Comparison of ENCODE assay signal across 22 cellular contexts in the genomic region with DNA sequence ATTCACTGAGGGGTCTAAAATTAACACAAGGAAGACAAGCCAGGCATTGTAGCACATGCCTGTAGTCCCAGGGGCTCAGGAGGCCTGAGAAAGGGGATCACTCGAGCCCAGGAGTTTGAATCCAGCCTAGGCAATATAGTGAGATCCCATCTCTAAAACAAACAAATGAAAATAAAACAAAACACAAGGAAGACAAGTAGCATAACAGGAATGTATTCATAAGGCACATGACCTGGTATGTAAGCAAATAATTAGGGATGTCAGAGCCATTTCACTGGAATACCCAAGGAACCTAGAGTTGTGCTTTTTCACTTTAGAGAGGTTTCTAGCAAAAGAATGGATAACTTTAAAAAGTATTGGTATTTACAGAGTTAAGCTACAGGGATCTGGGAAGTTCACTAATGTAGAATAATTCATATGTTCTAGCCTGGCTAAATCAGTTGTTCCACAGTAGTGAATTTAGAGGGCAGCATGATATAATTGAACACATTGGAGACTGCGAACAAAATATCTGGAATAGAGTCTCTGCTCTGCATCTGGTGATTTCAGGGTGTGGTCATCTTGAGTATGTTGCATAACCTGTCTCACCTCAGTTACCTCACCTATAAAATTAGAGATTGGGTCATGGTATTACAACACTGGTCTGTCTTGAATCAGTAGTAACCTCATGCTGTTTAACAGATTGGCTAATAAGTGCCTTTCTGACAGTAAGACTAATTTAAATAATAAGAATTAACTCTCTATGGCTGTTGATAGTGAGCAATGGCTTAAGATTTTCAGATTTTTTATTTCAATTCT. TPM values are rescaled to one million over a fixed set of nuclear protein-coding genes. Genes with fewer than 3 reads are reported as not detected.
DNase-seq lines count a peak whose midpoint lies in the region; ATAC-seq, FAIRE-seq and TF ChIP-seq lines count a peak whose summit lies in the region.
"Had no signal": no experiment of that assay in that cellular context is flagged by ENCODE, and none has a peak within 500 bp of the region (broad histone marks: within the 10 kb centered on the region; RNA-seq: fewer than 3 reads in every experiment).

No MANE protein-coding gene starts in this region.

- H4K91ac ChIP-seq in H9 (ENCODE audit: insufficient read length, low read depth, low read length) = no peak overlapping the region

- TF ChIP-seq CTCF in HepG2 (CRISPR knock-in tag; IDR thresholded peaks at IDR 0.05) (no peak), upper lobe of right lung (IDR thresholded peaks at IDR 0.05) (no peak), H9 (conservative IDR thresholded peaks at IDR 0.05) (no peak)

- H2BK20ac ChIP-seq in H9 (ENCODE audit: low read depth, low read length, poor library complexity, severe bottlenecking) = no peak overlapping the region

- H3K4me3 ChIP-seq in HepG2 (replicated peaks in 1 of 3; ENCODE audit: insufficient read depth in 1 of 3, low read depth in 2 of 3, low read length in 3 of 3) (no peak overlapping the region), upper lobe of right lung (no peak overlapping the region)
- no peak overlapping the region for H3K4me3 ChIP-seq in CD4-positive, alpha-beta memory T cell (ENCODE audit: low read length in 2 of 2)
- H3K4me3 ChIP-seq: A549; BLaER1 treated with 17β-estradiol and CSF1 and Interleukin-3, amounts not matched to agents 10 nM and 100 nM; dorsolateral prefrontal cortex; SJCRH30 had no signal

- no peaks in the 10 kb centered on the region for H3K79me2 ChIP-seq in HepG2 (ENCODE audit: insufficient read depth, low read length)
- no peaks in the 10 kb centered on the region for H3K79me2 ChIP-seq in H9 (ENCODE audit: insufficient read depth, low read length)

- no peak for ATAC-seq in HepG2
- ATAC-seq in upper lobe of right lung = peak; percentile 85
- ATAC-seq: A549; activated naive CD8-positive, alpha-beta T cell treated with anti-CD3 and anti-CD28 coated beads, Interleukin-2, amount 50 U/mL, for 24 hours; stimulated activated memory B cell treated with anti-CD40 and anti-IgM and Interleukin-4, amounts not matched to agents 10 μg/mL and 1 μg/mL and 100 μg/mL, for 72 hours; T-helper 17 cell; WTC11 had no signal

- H3K27ac ChIP-seq in HepG2 (ENCODE audit: extremely low read length, insufficient read depth, low read length) = no peak overlapping the region
- peak overlapping the region; percentile 26 for H3K27ac ChIP-seq in upper lobe of right lung
- H3K27ac ChIP-seq in CD4-positive, alpha-beta memory T cell (ENCODE audit: low read depth, low read length) = no peak overlapping the region
- H3K27ac ChIP-seq in H9 (ENCODE audit: insufficient read length, low read depth, low read length) = no peak overlapping the region
- H3K27ac ChIP-seq: A549; BLaER1 treated with 17β-estradiol and CSF1 and Interleukin-3, amounts not matched to agents 10 nM and 100 nM; dorsolateral prefrontal cortex; SJCRH30 had no signal

- no peak overlapping the region for H4K5ac ChIP-seq in H9 (ENCODE audit: insufficient read length, low read depth, low read length)

- no peak overlapping the region for H3K23ac ChIP-seq in H9 (ENCODE audit: insufficient read length, low read depth, low read length)

- H3K79me1 ChIP-seq in H9 (ENCODE audit: insufficient read depth, low read depth, low read length, poor library complexity, severe bottlenecking) = no peaks in the 10 kb centered on the region

- no peak overlapping the region for H2BK5ac ChIP-seq in H9 (ENCODE audit: insufficient read length, low read length)

- H3K18ac ChIP-seq in H9 (ENCODE audit: insufficient read length, low read depth, low read length) = no peak overlapping the region

- H3K4me3 Mint-ChIP-seq in activated CD4-positive, alpha-beta T cell treated with anti-CD3 and anti-CD28 coated beads, Interleukin-2, amount 10 ng/mL, durations not matched to agents 24 days and 14 days = no peak overlapping the region
- H3K4me3 Mint-ChIP-seq in CD4-positive, alpha-beta memory T cell = no peak overlapping the region
- no peak overlapping the region for H3K4me3 Mint-ChIP-seq in H9
- H3K4me3 Mint-ChIP-seq: activated naive CD8-positive, alpha-beta T cell treated with anti-CD3 and anti-CD28 coated beads, Interleukin-2, amount 50 U/mL, for 24 hours; immature natural killer cell; nephron progenitor cell; stimulated activated memory B cell treated with anti-CD40 and anti-IgM and Interleukin-4, amounts not matched to agents 10 μg/mL and 1 μg/mL and 100 μg/mL, for 72 hours; T-helper 17 cell; WTC11 had no signal

- no peak overlapping the region for H3K4ac ChIP-seq in H9 (ENCODE audit: low read depth, low read length)

- H3K27me3 ChIP-seq in HepG2 (ENCODE audit: control insufficient read depth in 1 of 2, insufficient read depth in 2 of 2, low read length in 2 of 2) = no peaks in the 10 kb centered on the region
- no peaks in the 10 kb centered on the region for H3K27me3 ChIP-seq in upper lobe of right lung
- H3K27me3 ChIP-seq in CD4-positive, alpha-beta memory T cell (ENCODE audit: insufficient read depth, low read length) = no peaks in the 10 kb centered on the region
- H3K27me3 ChIP-seq in H9 (ENCODE audit: insufficient read depth, low read length) = no peaks in the 10 kb centered on the region
- H3K27me3 ChIP-seq: BLaER1 treated with 17β-estradiol and CSF1 and Interleukin-3, amounts not matched to agents 10 nM and 100 nM; dorsolateral prefrontal cortex; SJCRH30 had no signal

- H3K27ac Mint-ChIP-seq in activated CD4-positive, alpha-beta T cell treated with anti-CD3 and anti-CD28 coated beads, Interleukin-2, amount 10 ng/mL, durations not matched to agents 24 days and 14 days = no peak overlapping the region
- H3K27ac Mint-ChIP-seq in CD4-positive, alpha-beta memory T cell = no peak overlapping the region
- H3K27ac Mint-ChIP-seq in H9 = no peak overlapping the region
- H3K27ac Mint-ChIP-seq: activated naive CD8-positive, alpha-beta T cell treated with anti-CD3 and anti-CD28 coated beads, Interleukin-2, amount 50 U/mL, for 24 hours; immature natural killer cell; nephron progenitor cell; stimulated activated memory B cell treated with anti-CD40 and anti-IgM and Interleukin-4, amounts not matched to agents 10 μg/mL and 1 μg/mL and 100 μg/mL, for 72 hours; T-helper 17 cell; WTC11 had no signal

- no peak overlapping the region for H2BK15ac ChIP-seq in H9 (ENCODE audit: low read depth, low read length)

- no peaks in the 10 kb centered on the region for H3K9me3 ChIP-seq in HepG2 (ENCODE audit: low read length)
- H3K9me3 ChIP-seq in upper lobe of right lung = no peaks in the 10 kb centered on the region
- no peaks in the 10 kb centered on the region for H3K9me3 ChIP-seq in CD4-positive, alpha-beta memory T cell (ENCODE audit: control insufficient read depth in 1 of 2, low read length in 2 of 2)
- H3K9me3 ChIP-seq in H9 (ENCODE audit: control insufficient read depth, low read depth, low read length) = no peaks in the 10 kb centered on the region
- H3K9me3 ChIP-seq: A549; BLaER1 treated with 17β-estradiol and CSF1 and Interleukin-3, amounts not matched to agents 10 nM and 100 nM; SJCRH30 had no signal

- no peaks in the 10 kb centered on the region for H4K20me1 ChIP-seq in HepG2 (ENCODE audit: insufficient read depth, low read length)
- H4K20me1 ChIP-seq in H9 (ENCODE audit: control insufficient read depth, insufficient read depth, insufficient read length) = no peaks in the 10 kb centered on the region
- H4K20me1 ChIP-seq: BLaER1 treated with 17β-estradiol and CSF1 and Interleukin-3, amounts not matched to agents 10 nM and 100 nM had no signal

- H2BK12ac ChIP-seq in H9 (ENCODE audit: insufficient read length, low read depth, low read length) = no peak overlapping the region

- H3K36me3 Mint-ChIP-seq in activated CD4-positive, alpha-beta T cell treated with anti-CD3 and anti-CD28 coated beads, Interleukin-2, amount 10 ng/mL, durations not matched to agents 24 days and 14 days (ENCODE audit: low read depth) = no peaks in the 10 kb centered on the region
- H3K36me3 Mint-ChIP-seq in CD4-positive, alpha-beta memory T cell = no peaks in the 10 kb centered on the region
- no peaks in the 10 kb centered on the region for H3K36me3 Mint-ChIP-seq in H9 (ENCODE audit: insufficient read depth in 1 of 3, low read depth in 3 of 3)
- H3K36me3 Mint-ChIP-seq: immature natural killer cell; stimulated activated memory B cell treated with anti-CD40 and anti-IgM and Interleukin-4, amounts not matched to agents 10 μg/mL and 1 μg/mL and 100 μg/mL, for 72 hours had no signal

- H3K4me2 ChIP-seq in HepG2 (ENCODE audit: low read depth, low read length) = no peak overlapping the region
- no peak overlapping the region for H3K4me2 ChIP-seq in H9 (ENCODE audit: insufficient read depth, insufficient read length, low read length)
- H3K4me2 ChIP-seq: A549; BLaER1 treated with 17β-estradiol and CSF1 and Interleukin-3, amounts not matched to agents 10 nM and 100 nM had no signal

- POLR2A ChIA-PET in HepG2 (lab: Yijun Ruan, JAX) = no interaction called here
- POLR2A ChIA-PET in CD4-positive, alpha-beta memory T cell (lab: Charles Lee; ENCODE audit: partially characterized antibody) = no interaction called here

- H2AFZ ChIP-seq in HepG2 (ENCODE audit: low read length) = no peak overlapping the region
- no peak overlapping the region for H2AFZ ChIP-seq in H9 (ENCODE audit: low read length)

- H3K9me3 Mint-ChIP-seq in activated CD4-positive, alpha-beta T cell treated with anti-CD3 and anti-CD28 coated beads, Interleukin-2, amount 10 ng/mL, durations not matched to agents 24 days and 14 days = no peaks in the 10 kb centered on the region
- no peaks in the 10 kb centered on the region for H3K9me3 Mint-ChIP-seq in CD4-positive, alpha-beta memory T cell
- H3K9me3 Mint-ChIP-seq in H9 = peaks cover 0 to 3% of the 10 kb centered on the region in 2 experiments; a peak in 2 of 5 replicates
- H3K9me3 Mint-ChIP-seq: activated naive CD8-positive, alpha-beta T cell treated with anti-CD3 and anti-CD28 coated beads, Interleukin-2, amount 50 U/mL, for 24 hours; immature natural killer cell; stimulated activated memory B cell treated with anti-CD40 and anti-IgM and Interleukin-4, amounts not matched to agents 10 μg/mL and 1 μg/mL and 100 μg/mL, for 72 hours had no signal

- DNase-seq in activated CD4-positive, alpha-beta T cell treated with anti-CD3 and anti-CD28 coated beads, Interleukin-2, amount 10 ng/mL, durations not matched to agents 24 days and 14 days = peak; percentile 27
- no peak for DNase-seq in activated CD4-positive, alpha-beta T cell treated with anti-CD3 and anti-CD28 coated beads for 48 hours
- DNase-seq in HepG2 (ENCODE audit: low spot score) (no peak), upper lobe of right lung (no peak), nucleus accumbens (lab: John Stamatoyannopoulos, UW) (no peak), H9 (no peak)
- DNase-seq in CD4-positive, alpha-beta memory T cell = no peak
- DNase-seq: activated CD8-positive, alpha-beta memory T cell treated with anti-CD3 and anti-CD28 coated beads for 24 hours; activated naive CD8-positive, alpha-beta T cell treated with anti-CD3 and anti-CD28 coated beads, Interleukin-2, amount 50 U/mL, for 24 hours; dorsolateral prefrontal cortex; immature natural killer cell; NCI-H1694 treated with DMSO at 0.1 percent for 48 hours; NCI-H510A treated with DMSO at 0.1 percent for 48 hours; nephron progenitor cell; SJCRH30; stimulated activated CD4-positive, alpha-beta T cell treated with anti-CD3 and anti-CD28 coated beads, Interleukin-12 subunit alpha, Interleukin-12 subunit beta, amount 100 ng/mL, for 4 hours; T-helper 17 cell had no signal

- no peaks in the 10 kb centered on the region for H3K4me1 Mint-ChIP-seq in activated CD4-positive, alpha-beta T cell treated with anti-CD3 and anti-CD28 coated beads, Interleukin-2, amount 10 ng/mL, durations not matched to agents 24 days and 14 days
- peaks cover 0 to 3% (median 0%) of the 10 kb centered on the region in 4 donors for H3K4me1 Mint-ChIP-seq in CD4-positive, alpha-beta memory T cell
- H3K4me1 Mint-ChIP-seq in H9 = no peaks in the 10 kb centered on the region
- H3K4me1 Mint-ChIP-seq: activated naive CD8-positive, alpha-beta T cell treated with anti-CD3 and anti-CD28 coated beads, Interleukin-2, amount 50 U/mL, for 24 hours; immature natural killer cell; nephron progenitor cell; stimulated activated memory B cell treated with anti-CD40 and anti-IgM and Interleukin-4, amounts not matched to agents 10 μg/mL and 1 μg/mL and 100 μg/mL, for 72 hours; T-helper 17 cell; WTC11 had no signal

- H3K36me3 ChIP-seq in HepG2 (replicated peaks in 1 of 2; ENCODE audit: control insufficient read depth in 1 of 2, insufficient read depth in 2 of 2, low read length in 2 of 2) (no peaks in the 10 kb centered on the region), upper lobe of right lung (no peaks in the 10 kb centered on the region)
- no peaks in the 10 kb centered on the region for H3K36me3 ChIP-seq in CD4-positive, alpha-beta memory T cell (ENCODE audit: insufficient read depth, low read length)
- H3K36me3 ChIP-seq: BLaER1 treated with 17β-estradiol and CSF1 and Interleukin-3, amounts not matched to agents 10 nM and 100 nM; SJCRH30 had no signal

- H2AK5ac ChIP-seq in H9 (ENCODE audit: insufficient read length, low read length) = no peak overlapping the region

- no peak overlapping the region for H2BK120ac ChIP-seq in H9 (ENCODE audit: low read depth, low read length, poor library complexity, severe bottlenecking)

- no peak overlapping the region for H3K14ac ChIP-seq in H9 (ENCODE audit: insufficient read depth, low read length)

- H3T11ph ChIP-seq in H9 (ENCODE audit: low read length) = no peak overlapping the region

- no peak overlapping the region for H3K56ac ChIP-seq in H9 (ENCODE audit: insufficient read length, low read depth, low read length)

- in situ Hi-C loops in HepG2 (cut with HindIII; ENCODE audit: extremely low pct_ligation_motif_present, low pct_unique_long_range_greater_than_20kb) = no loop called here

- TF ChIP-seq EP300 in HepG2 (IDR thresholded peaks at IDR 0.05; ENCODE audit: low read depth in 2 of 2, low read length in 2 of 2) (no peak), HepG2 (CRISPR knock-in tag; IDR thresholded peaks at IDR 0.05; ENCODE audit: borderline replicate concordance) (no peak)

- no peak for TF ChIP-seq POLR2A in HepG2 (IDR thresholded peaks at IDR 0.05; ENCODE audit: insufficient read depth in 1 of 2, low read depth in 2 of 2, low read length in 2 of 2)

- H3K23me2 ChIP-seq in H9 (ENCODE audit: insufficient read length, low read depth, low read length, poor library complexity, severe bottlenecking) = no peaks in the 10 kb centered on the region

- CTCF ChIA-PET in HepG2 (lab: Yijun Ruan, JAX; ENCODE audit: low intra/inter-chr PET ratio, low total read pairs) = no interaction called here
- CTCF ChIA-PET in CD4-positive, alpha-beta memory T cell (lab: Charles Lee; ENCODE audit: partially characterized antibody) = interaction anchor here (1.5 kb wide), 1 partner anchor 112 kb away, joined by 3 read pairs; no protein-coding TSS in a partner anchor

- 45% methylated on average over 2 of the region's 2 CpGs for WGBS in HepG2 (ENCODE audit: low lambda C conversion rate)
- WGBS in H9 (ENCODE audit: extremely low coverage, insufficient read length, low lambda C conversion rate) = no CpG with 5 or more reads among the region's 2 CpGs

- no TSS peak for BruUV-seq in HepG2 (replicated peaks; lab: Mats Ljungman, UMichigan)

- H3K27me3 Mint-ChIP-seq in activated CD4-positive, alpha-beta T cell treated with anti-CD3 and anti-CD28 coated beads, Interleukin-2, amount 10 ng/mL, durations not matched to agents 24 days and 14 days = peaks cover 2% of the 10 kb centered on the region
- H3K27me3 Mint-ChIP-seq in CD4-positive, alpha-beta memory T cell = peaks cover 0 to 1% of the 10 kb centered on the region in 2 donors
- H3K27me3 Mint-ChIP-seq in H9 (ENCODE audit: low read depth) = no peaks in the 10 kb centered on the region
- H3K27me3 Mint-ChIP-seq: activated naive CD8-positive, alpha-beta T cell treated with anti-CD3 and anti-CD28 coated beads, Interleukin-2, amount 50 U/mL, for 24 hours; stimulated activated memory B cell treated with anti-CD40 and anti-IgM and Interleukin-4, amounts not matched to agents 10 μg/mL and 1 μg/mL and 100 μg/mL, for 72 hours had no signal

- no peak for TF ChIP-seq RAD21 in HepG2 (CRISPR knock-in tag; IDR thresholded peaks at IDR 0.05)

- no peaks in the 10 kb centered on the region for H3K4me1 ChIP-seq in HepG2 (ENCODE audit: insufficient read depth, low read length)
- no peaks in the 10 kb centered on the region for H3K4me1 ChIP-seq in upper lobe of right lung
- no peaks in the 10 kb centered on the region for H3K4me1 ChIP-seq in CD4-positive, alpha-beta memory T cell (ENCODE audit: insufficient read depth, low read length)
- no peaks in the 10 kb centered on the region for H3K4me1 ChIP-seq in H9 (ENCODE audit: insufficient read depth, low read length)
- H3K4me1 ChIP-seq: A549; BLaER1 treated with 17β-estradiol and CSF1 and Interleukin-3, amounts not matched to agents 10 nM and 100 nM; SJCRH30 had no signal

- intact Hi-C loops in activated CD4-positive, alpha-beta T cell treated with anti-CD3 and anti-CD28 coated beads, Interleukin-2, amount 10 ng/mL, durations not matched to agents 24 days and 14 days (cut with micrococcal nuclease) = no loop called here
- intact Hi-C loops in HepG2 (cut with micrococcal nuclease; ENCODE audit: unreplicated experiment) (no loop called here), upper lobe of right lung (cut with DNase I) (no loop called here)
- intact Hi-C loops in CD4-positive, alpha-beta memory T cell (cut with micrococcal nuclease) = loop anchor here (10.0 kb wide), 1 partner anchor 1967 kb away; no protein-coding TSS in a partner anchor

- H3K9ac ChIP-seq in HepG2 (ENCODE audit: insufficient read depth, low read depth, low read length) (no peak overlapping the region), H9 (ENCODE audit: extremely low read depth, insufficient read length, low read length) (no peak overlapping the region)
- H3K9ac ChIP-seq: BLaER1 treated with 17β-estradiol and CSF1 and Interleukin-3, amounts not matched to agents 10 nM and 100 nM had no signal

- FAIRE-seq in colon (lab: Jason Lieb, UNC) (peak; percentile 43), HepG2 (lab: Jason Lieb, UNC) (no peak)
- FAIRE-seq: A549 had no signal

- H4K8ac ChIP-seq in H9 (replicated peaks; ENCODE audit: insufficient read length, low read depth, low read length) = no peak overlapping the region

RNA-seq across cellular contexts. Expression of a gene that starts 9.3 kb away (rescaled TPM):
- total RNA-seq in activated CD4-positive, alpha-beta T cell treated with anti-CD3 and anti-CD28 coated beads, Interleukin-2, amount 10 ng/mL, durations not matched to agents 24 days and 14 days = not detected in 2 replicates
- not detected in 2 replicates for total RNA-seq in HepG2 (2016; rRNA removed; fragmentation: Illumina TruSeq; extraction: Trizol)
- not detected in 2 replicates for total RNA-seq in HepG2 (2016; cell fraction: cytosol; rRNA removed; fragmentation: Illumina TruSeq; extraction: Trizol; ENCODE audit: low read depth)
- 0.27 and 0.30 TPM in 2 replicates for total RNA-seq in HepG2 (2016; cell fraction: insoluble cytoplasmic fraction; rRNA removed; fragmentation: Illumina TruSeq; extraction: Trizol)
- total RNA-seq in HepG2 (2016; cell fraction: membrane; rRNA removed; fragmentation: Illumina TruSeq; extraction: Trizol) = not detected in 2 replicates
- total RNA-seq in HepG2 (2016; cell fraction: nucleus; rRNA removed; fragmentation: Illumina TruSeq; extraction: Trizol) = not detected in 2 replicates
- polyA plus RNA-seq in HepG2 (2011; rRNA removed) = 0.45 and 1.0 TPM in 2 replicates
- polyA plus RNA-seq in HepG2 (2011; cell fraction: cytosol; rRNA removed) = 0.03 and 0.06 TPM in 2 replicates
- polyA plus RNA-seq in HepG2 (2011; cell fraction: nucleus; rRNA removed) = 0.63 and 1.2 TPM in 2 replicates
- polyA plus RNA-seq in HepG2 (2012) = 0.16 and 0.31 TPM in 2 replicates
- polyA plus RNA-seq in HepG2 (2016; cell fraction: cytosol; fragmentation: Illumina TruSeq; extraction: Trizol; ENCODE audit: low read depth) = not detected in 2 replicates
- polyA plus RNA-seq in HepG2 (2016; cell fraction: insoluble cytoplasmic fraction; fragmentation: Illumina TruSeq; extraction: Trizol; ENCODE audit: low read depth) = not detected in 2 replicates
- not detected in 2 replicates for polyA plus RNA-seq in HepG2 (2016; cell fraction: membrane; fragmentation: Illumina TruSeq; extraction: Trizol; ENCODE audit: low read depth)
- 0.12 TPM in 1 of 2 replicates, not detected in the other for polyA plus RNA-seq in HepG2 (2016; cell fraction: nucleus; fragmentation: Illumina TruSeq; extraction: Trizol; ENCODE audit: insufficient read depth, low read depth)
- 0.51 TPM in 1 of 2 replicates, not detected in the other for polyA minus RNA-seq in HepG2 (2011; rRNA and poly(A)+ RNA removed; ENCODE audit: low replicate concordance)
- not detected in 2 replicates for polyA minus RNA-seq in HepG2 (2011; cell fraction: cytosol; rRNA and poly(A)+ RNA removed)
- 1.5 and 3.5 TPM in 2 replicates for polyA minus RNA-seq in HepG2 (2011; cell fraction: nucleus; rRNA and poly(A)+ RNA removed)
- total RNA-seq in upper lobe of right lung = 6.4 TPM
- total RNA-seq in CD4-positive, alpha-beta memory T cell = 1 to 10 TPM; 2.6 to 2.8 TPM
- polyA plus RNA-seq in CD4-positive, alpha-beta memory T cell = under 1 TPM in 1 of 2 donors, not detected in 1; 0.45 TPM
- 1.8 TPM in 2 replicates for total RNA-seq in H9 (2021)
